Comparison of ENCODE assay signal across 8 cellular contexts in the genomic region with DNA sequence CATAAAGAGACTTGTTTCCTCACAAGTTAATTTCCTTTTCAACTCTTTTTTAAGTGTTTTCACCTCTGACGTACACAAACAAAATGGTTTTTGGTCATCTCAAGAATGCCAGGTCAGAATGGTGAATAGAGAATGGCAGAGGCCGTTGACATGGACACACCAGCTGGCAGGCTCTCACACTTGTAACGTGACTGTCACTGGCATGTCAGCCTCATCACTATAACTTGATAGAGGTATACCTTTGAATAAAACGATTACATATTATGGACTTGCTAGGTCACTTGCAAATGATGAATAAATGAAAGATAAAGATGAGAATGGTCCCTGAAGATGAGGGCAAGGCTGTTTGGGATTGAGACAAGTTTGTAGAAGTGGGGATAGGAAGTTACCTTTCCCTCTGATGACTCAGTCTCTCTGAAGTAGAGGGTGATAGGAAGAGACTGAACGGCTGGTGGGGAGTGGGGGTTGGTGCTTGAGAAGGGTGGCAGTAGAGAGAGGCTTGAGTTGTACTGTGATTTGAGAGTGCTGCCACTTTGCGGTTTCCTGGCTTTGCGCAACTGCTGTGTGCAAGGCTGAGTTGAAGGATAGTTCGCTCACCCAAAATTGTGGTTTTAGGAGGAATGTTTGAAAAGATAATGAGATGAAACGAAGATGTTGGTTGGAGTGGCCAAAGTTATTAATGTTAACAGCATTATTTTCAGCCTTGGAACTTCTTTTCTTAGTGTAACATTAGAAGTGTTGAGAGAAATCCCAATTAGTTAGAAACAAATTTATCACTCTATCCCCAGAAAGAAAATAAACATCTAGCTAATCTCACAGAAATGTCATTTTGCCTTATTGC. TPM values are rescaled to one million over a fixed set of nuclear protein-coding genes. Genes with fewer than 3 reads are reported as not detected.
DNase-seq lines count a peak whose midpoint lies in the region; ATAC-seq and TF ChIP-seq lines count a peak whose summit lies in the region.

No MANE protein-coding gene starts in this region.

- no peak for TF ChIP-seq CTCF in MM.1S (IDR thresholded peaks at IDR 0.05; ENCODE audit: low read length)

- H3K9me3 ChIP-seq in right cardiac atrium (ENCODE audit: control insufficient read depth, low read length) (no peaks in the 10 kb centered on the region), MM.1S (replicated peaks; ENCODE audit: insufficient read depth, low read length) (no peaks in the 10 kb centered on the region)

- ATAC-seq in activated CD4-positive, CD25-positive, alpha-beta regulatory T cell treated with anti-CD3 and anti-CD28 coated beads, Interleukin-2, amount 50 U/mL, for 24 hours: peak; percentile 55 to 60
- ATAC-seq in right cardiac atrium (peak; percentile 23 to 36), GM19324 (IDR thresholded peaks at IDR 0.05; ENCODE audit: low FRiP score, unreplicated experiment) (no peak), HG03521 (IDR thresholded peaks at IDR 0.05; ENCODE audit: unreplicated experiment) (no peak)

- H3K79me2 ChIP-seq in MM.1S (ENCODE audit: low read length): peaks cover 6% of the 10 kb centered on the region; the same call in 1 of the 2 replicates

- H3K9me3 Mint-ChIP-seq in stimulated activated naive CD8-positive, alpha-beta T cell treated with anti-CD3 and anti-CD28 coated beads, Interleukin-15, Interleukin-2, amounts not matched to agents 100 ng/mL and 50 ng/mL, for 24 hours: no peaks in the 10 kb centered on the region

- H4K20me1 ChIP-seq in MM.1S (ENCODE audit: insufficient read depth, low read length): no peaks in the 10 kb centered on the region

- no peak overlapping the region for H3K27ac ChIP-seq in right cardiac atrium (ENCODE audit: low read length)
- no peak overlapping the region for H3K27ac ChIP-seq in MM.1S (ENCODE audit: low read length)

- intact Hi-C loops in right cardiac atrium (cut with DNase I): loop anchor here in 1 of 4 donors (10.0 kb wide), 1 partner anchor 61 kb away; no protein-coding TSS in a partner anchor

- H3K4me3 ChIP-seq in right cardiac atrium (ENCODE audit: low read length): no peak overlapping the region
- H3K4me3 ChIP-seq in MM.1S (ENCODE audit: low read length): no peak overlapping the region

- H3K9me2 ChIP-seq in MM.1S (replicated peaks; ENCODE audit: insufficient read depth, low read length): no peaks in the 10 kb centered on the region

- no peak overlapping the region for H2AFZ ChIP-seq in MM.1S (ENCODE audit: low read length)

- peak overlapping the region; percentile 38 for H3K4me3 Mint-ChIP-seq in stimulated activated naive CD8-positive, alpha-beta T cell treated with anti-CD3 and anti-CD28 coated beads, Interleukin-15, Interleukin-2, amounts not matched to agents 100 ng/mL and 50 ng/mL, for 24 hours

- no peak overlapping the region for H3K9ac ChIP-seq in MM.1S (ENCODE audit: low read length)

- peaks cover 37% of the 10 kb centered on the region for H3K4me1 Mint-ChIP-seq in stimulated activated naive CD8-positive, alpha-beta T cell treated with anti-CD3 and anti-CD28 coated beads, Interleukin-15, Interleukin-2, amounts not matched to agents 100 ng/mL and 50 ng/mL, for 24 hours (ENCODE audit: low read depth)

- no peaks in the 10 kb centered on the region for H3F3A ChIP-seq in MM.1S (ENCODE audit: insufficient read depth, low read length)

- H3K27me3 ChIP-seq in right cardiac atrium (ENCODE audit: control insufficient read depth, insufficient read depth): no peaks in the 10 kb centered on the region
- no peaks in the 10 kb centered on the region for H3K27me3 ChIP-seq in MM.1S (replicated peaks; ENCODE audit: insufficient read depth, low read length)

- 66% methylated on average over 9 of the region's 9 CpGs for WGBS in right cardiac atrium

- no peak for DNase-seq in activated CD4-positive, CD25-positive, alpha-beta regulatory T cell (lab: John Stamatoyannopoulos, UW)
- DNase-seq in activated CD4-positive, alpha-beta T cell treated with anti-CD3 and anti-CD28 coated beads, Interleukin-2, amount 50 U/mL, for 4 hours: peak; percentile 32 to 34
- peak in 1 of 3 donors; percentile 58 for DNase-seq in right cardiac atrium
- DNase-seq in MM.1S: no peak

- H3K27ac Mint-ChIP-seq in stimulated activated naive CD8-positive, alpha-beta T cell treated with anti-CD3 and anti-CD28 coated beads, Interleukin-15, Interleukin-2, amounts not matched to agents 100 ng/mL and 50 ng/mL, for 24 hours: peak overlapping the region; percentile 62

- no peaks in the 10 kb centered on the region for H3K27me3 Mint-ChIP-seq in stimulated activated naive CD8-positive, alpha-beta T cell treated with anti-CD3 and anti-CD28 coated beads, Interleukin-15, Interleukin-2, amounts not matched to agents 100 ng/mL and 50 ng/mL, for 24 hours

- peaks cover 60% of the 10 kb centered on the region for H3K36me3 Mint-ChIP-seq in stimulated activated naive CD8-positive, alpha-beta T cell treated with anti-CD3 and anti-CD28 coated beads, Interleukin-15, Interleukin-2, amounts not matched to agents 100 ng/mL and 50 ng/mL, for 24 hours (ENCODE audit: low read depth)

- H3K4me1 ChIP-seq in right cardiac atrium (ENCODE audit: control insufficient read depth, insufficient read depth, low read length) (peaks cover 3% of the 10 kb centered on the region), MM.1S (ENCODE audit: low read length) (peaks cover 8% of the 10 kb centered on the region)

- H3K36me3 ChIP-seq in MM.1S (replicated peaks; ENCODE audit: insufficient read depth, low read length): no peaks in the 10 kb centered on the region

- H3K4me2 ChIP-seq in MM.1S (ENCODE audit: low read depth, low read length): no peak overlapping the region

RNA-seq across cellular contexts. Expression of a gene that starts 30.3 kb away (rescaled TPM):
- 10 to 100 TPM; 24.8 to 32.0 (median 25.9) TPM for total RNA-seq in right cardiac atrium
- 30.2 TPM for polyA plus RNA-seq in right cardiac atrium

Comparison
In these comparisons a context has a peak if more than half of its experiments do, and no peak if none do; other contexts are left out.
1. ATAC-seq: peak in activated CD4-positive, CD25-positive, alpha-beta regulatory T cell treated with anti-CD3 and anti-CD28 coated beads, Interleukin-2, amount 50 U/mL, for 24 hours (2 of 2) and right cardiac atrium (2 of 2); none in GM19324 (single experiment) and HG03521 (single experiment).
2. DNase-seq: peak in activated CD4-positive, alpha-beta T cell treated with anti-CD3 and anti-CD28 coated beads, Interleukin-2, amount 50 U/mL, for 4 hours (2 of 2); none in activated CD4-positive, CD25-positive, alpha-beta regulatory T cell (0 of 4) and MM.1S (single experiment).